Comparison of ENCODE assay signal across 8 cellular contexts in the genomic region with DNA sequence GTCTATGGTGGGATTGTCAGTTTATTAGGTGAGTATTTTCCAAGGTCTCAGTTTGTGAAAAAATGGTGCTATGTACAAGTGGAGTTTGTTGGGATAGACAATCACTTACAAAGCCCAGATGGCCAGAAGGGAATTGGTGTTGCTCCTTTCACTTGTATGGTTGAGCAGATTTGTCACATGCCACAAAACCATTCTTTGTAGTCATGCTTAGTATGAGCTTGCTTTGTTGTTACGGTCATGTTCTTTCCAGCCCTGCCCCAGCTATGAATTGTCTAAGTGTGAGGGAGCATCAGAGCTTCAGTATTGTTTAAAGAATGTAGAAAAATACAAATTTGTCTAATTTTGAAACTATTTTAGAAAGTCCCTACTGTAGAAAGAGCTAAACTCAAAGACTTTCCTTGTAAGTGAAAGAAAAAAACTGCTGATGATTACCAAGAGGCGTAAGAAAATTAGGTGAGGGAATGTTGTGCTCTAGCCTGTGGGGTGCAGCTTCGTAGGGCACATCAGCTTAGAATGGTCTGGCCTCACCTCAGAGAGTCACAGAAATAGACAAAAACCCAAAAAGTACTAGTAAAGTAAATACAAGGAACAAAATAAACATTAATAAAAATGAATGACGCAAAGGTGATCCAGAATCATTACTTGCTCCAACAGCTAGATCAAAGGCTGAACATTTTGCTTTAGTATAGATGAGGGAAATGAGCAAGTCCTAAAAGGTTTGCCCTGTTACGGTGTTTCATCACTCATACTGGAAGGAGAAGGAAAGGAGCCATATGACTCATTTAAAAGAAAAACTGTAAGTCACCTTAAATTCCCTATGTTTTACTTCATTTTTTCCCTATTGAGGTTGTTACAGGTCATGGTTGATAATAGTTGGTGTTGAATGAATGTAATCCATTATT. TPM values are rescaled to one million over a fixed set of nuclear protein-coding genes. Genes with fewer than 3 reads are reported as not detected.
DNase-seq lines count a peak whose midpoint lies in the region; ATAC-seq and TF ChIP-seq lines count a peak whose summit lies in the region.

No MANE protein-coding gene starts in this region.

- no peaks in the 10 kb centered on the region for H3K27me3 Mint-ChIP-seq in Calu3 (ENCODE audit: unreplicated experiment)

- H3K27ac Mint-ChIP-seq in Calu3 (ENCODE audit: unreplicated experiment) = peak overlapping the region; percentile 95

- H3K27ac ChIP-seq in breast epithelium = peak overlapping the region; percentile 10 to 44
- H3K27ac ChIP-seq in right cardiac atrium (ENCODE audit: low read length) = no peak overlapping the region

- H3K4me1 Mint-ChIP-seq in Calu3 (ENCODE audit: low read depth, unreplicated experiment) = peaks cover 46% of the 10 kb centered on the region

- peaks cover 8% of the 10 kb centered on the region for H3K36me3 ChIP-seq in breast epithelium

- H3K4me1 ChIP-seq in breast epithelium = peaks cover 0 to 12% of the 10 kb centered on the region in 2 donors
- peaks cover 3% of the 10 kb centered on the region for H3K4me1 ChIP-seq in right cardiac atrium (ENCODE audit: control insufficient read depth, insufficient read depth, low read length)

- BruUV-seq in Calu3 (replicated peaks; lab: Mats Ljungman, UMichigan) = no TSS peak

- H3K27me3 ChIP-seq in breast epithelium = no peaks in the 10 kb centered on the region
- H3K27me3 ChIP-seq in right cardiac atrium (ENCODE audit: control insufficient read depth, insufficient read depth) = no peaks in the 10 kb centered on the region

- H3K9me3 Mint-ChIP-seq in Calu3 (ENCODE audit: low read depth, unreplicated experiment) = no peaks in the 10 kb centered on the region

- intact Hi-C loops in Calu3 (cut with micrococcal nuclease; ENCODE audit: unreplicated experiment) = no loop called here
- intact Hi-C loops in breast epithelium (cut with DNase I; ENCODE audit: low total_unique reads) = no loop called here
- intact Hi-C loops in right cardiac atrium (cut with DNase I) = loop anchor here (5.0 to 10.0 kb wide), 4 partner anchors 128 to 206 kb away; no protein-coding TSS in a partner anchor

- H3K4me3 ChIP-seq in breast epithelium (no peak overlapping the region), right cardiac atrium (ENCODE audit: low read length) (no peak overlapping the region)

- peak overlapping the region; percentile 92 for H3K4me3 Mint-ChIP-seq in Calu3 (ENCODE audit: low read depth, unreplicated experiment)

- TF ChIP-seq POLR2A in breast epithelium (IDR thresholded peaks at IDR 0.05) = no peak

- CTCF ChIA-PET in Calu3 (lab: Charles Lee) = interaction anchor here (0.5 to 3.7 kb wide), 8 partner anchors 9 to 526 kb away, joined by 3 to 24 read pairs (median 4); no protein-coding TSS in a partner anchor

- ATAC-seq in HG03432 (IDR thresholded peaks at IDR 0.05; ENCODE audit: unreplicated experiment) (peak; percentile 73), right cardiac atrium (no peak), HG03571 (IDR thresholded peaks at IDR 0.05; ENCODE audit: unreplicated experiment) (no peak)

- H3K9me3 ChIP-seq in breast epithelium (no peaks in the 10 kb centered on the region), right cardiac atrium (ENCODE audit: control insufficient read depth, low read length) (no peaks in the 10 kb centered on the region)

- TF ChIP-seq CTCF in Calu3 (IDR thresholded peaks at IDR 0.05; ENCODE audit: unreplicated experiment) (no peak), breast epithelium (IDR thresholded peaks at IDR 0.05) (no peak)

- H3K36me3 Mint-ChIP-seq in Calu3 (ENCODE audit: insufficient read depth, unreplicated experiment) = peaks cover 91% of the 10 kb centered on the region

- WGBS in right cardiac atrium = 94% methylated on average over 5 of the region's 5 CpGs

- DNase-seq in Calu3 (no peak), breast epithelium (ENCODE audit: low spot score in 2 of 2) (no peak), midbrain (lab: John Stamatoyannopoulos, UW) (peak; percentile 65), right cardiac atrium (no peak), NCI-H1694 treated with DMSO at 0.1 percent for 48 hours (lab: John Stamatoyannopoulos, UW) (no peak), NCI-H510A (lab: John Stamatoyannopoulos, UW) (no peak)

RNA-seq across cellular contexts. Expression of gene TGIF1, which starts 9.2 kb away (rescaled TPM):
- total RNA-seq in Calu3 (2022) (129 and 139 TPM in 2 replicates), breast epithelium (100 to 1,000 TPM in 2 of 3 donors, 10 to 100 TPM in 1; 67.7 to 161 (median 108) TPM), right cardiac atrium (10 to 100 TPM; 11.4 to 19.2 (median 12.8) TPM)
- 12.1 TPM for polyA plus RNA-seq in right cardiac atrium

Comparison
In these comparisons a context has a peak if more than half of its experiments do, and no peak if none do; other contexts are left out.
1. intact Hi-C loops: an anchor here in right cardiac atrium (5.0 to 10.0 kb wide); none called in Calu3 and breast epithelium.